14 cellular contexts compared by ENCODE assay signal in the genomic region with DNA sequence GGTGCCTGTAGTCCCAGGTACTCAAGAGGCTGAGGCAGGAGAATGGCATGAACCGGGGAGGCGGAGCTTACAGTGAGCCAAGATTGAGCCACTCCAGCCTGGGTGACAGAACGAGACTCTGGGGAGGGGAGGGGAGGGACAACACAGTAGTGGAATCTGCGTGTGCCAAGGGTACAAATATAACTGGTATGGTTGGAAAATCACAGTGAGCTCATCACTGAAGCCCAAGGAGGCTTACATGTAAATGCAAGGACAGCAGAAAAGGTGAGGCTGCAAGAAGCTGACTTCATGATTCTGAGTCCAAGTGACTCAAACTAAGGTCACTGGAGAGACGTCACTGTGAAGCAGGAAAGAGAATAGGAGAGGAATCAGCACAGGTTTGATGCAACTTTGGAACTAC. TPM values are rescaled to one million over a fixed set of nuclear protein-coding genes. Genes with fewer than 3 reads are reported as not detected.
DNase-seq lines count a peak whose midpoint lies in the region; ATAC-seq, FAIRE-seq and TF ChIP-seq lines count a peak whose summit lies in the region.
"Had no signal": no experiment of that assay in that cellular context is flagged by ENCODE, and none has a peak within 500 bp of the region (broad histone marks: within the 10 kb centered on the region; RNA-seq: fewer than 3 reads in every experiment).

No MANE protein-coding gene starts in this region.

- no peak overlapping the region for H3K27ac ChIP-seq in HEK293 (ENCODE audit: extremely low read depth, low read depth, low read length)
- no peak overlapping the region for H3K27ac ChIP-seq in small intestine (ENCODE audit: low read depth in 1 of 2, low read length in 1 of 2)
- no peak overlapping the region for H3K27ac ChIP-seq in neural progenitor cell

- H3K4me3 ChIP-seq in HEK293 (ENCODE audit: low read depth, low read length) (no peak overlapping the region), fibroblast of the aortic adventitia (ENCODE audit: low read depth, low read length) (no peak overlapping the region), small intestine (ENCODE audit: low read depth in 1 of 2, low read length in 2 of 2) (no peak overlapping the region), neural progenitor cell (no peak overlapping the region)

- no peak overlapping the region for H3K4me2 ChIP-seq in neural progenitor cell

- peaks cover 58% of the 10 kb centered on the region for H4K20me1 ChIP-seq in neural progenitor cell (ENCODE audit: low read depth)

- H3K4me1 ChIP-seq in HEK293 (ENCODE audit: control insufficient read depth, insufficient read depth, low read length) (peaks cover 28% of the 10 kb centered on the region), small intestine (ENCODE audit: control insufficient read depth in 2 of 2, insufficient read depth in 1 of 2, low read depth in 1 of 2, low read length in 1 of 2) (peaks cover 2 to 5% of the 10 kb centered on the region in 2 donors), neural progenitor cell (peaks cover 19% of the 10 kb centered on the region)

- TF ChIP-seq CTCF in HEK293 (tag by site-specific recombination; IDR thresholded peaks at IDR 0.05) (no peak), fibroblast of the aortic adventitia (IDR thresholded peaks at IDR 0.05; ENCODE audit: insufficient read depth, low read length) (no peak), neural progenitor cell (IDR thresholded peaks at IDR 0.05) (no peak)

- no peaks in the 10 kb centered on the region; a peak in 1 of 3 replicates for H3K36me3 ChIP-seq in HEK293 (ENCODE audit: control insufficient read depth in 2 of 2, insufficient read depth in 1 of 2, low read length in 2 of 2)
- no peaks in the 10 kb centered on the region for H3K36me3 ChIP-seq in small intestine (ENCODE audit: control insufficient read depth in 2 of 2, insufficient read depth in 2 of 2, low read length in 2 of 2)
- no peaks in the 10 kb centered on the region for H3K36me3 ChIP-seq in neural progenitor cell

- H3F3A ChIP-seq in neural progenitor cell (ENCODE audit: low read depth): peaks cover 16% of the 10 kb centered on the region

- H3K4me1 Mint-ChIP-seq in neural progenitor cell: peaks cover 31% of the 10 kb centered on the region
- H3K4me1 Mint-ChIP-seq: IgD-negative memory B cell had no signal

- peaks cover 31% of the 10 kb centered on the region for H3K36me3 Mint-ChIP-seq in neural progenitor cell
- H3K36me3 Mint-ChIP-seq: IgD-negative memory B cell had no signal

- CTCF ChIA-PET in HEK293 (lab: Yijun Ruan, JAX): interaction anchor here (8.7 kb wide), 1 partner anchor 59 kb away, joined by 76 read pairs; no protein-coding TSS in a partner anchor

- H3K9me3 ChIP-seq in HEK293 (ENCODE audit: control insufficient read depth, insufficient read depth, low read depth, low read length) (no peaks in the 10 kb centered on the region), small intestine (ENCODE audit: control insufficient read depth, low read depth) (no peaks in the 10 kb centered on the region), neural progenitor cell (ENCODE audit: low read depth) (no peaks in the 10 kb centered on the region)

- peak; percentile 45 for DNase-seq in T1000 (lab: John Stamatoyannopoulos, UW)
- peak; percentile 56 for DNase-seq in fibroblast of the aortic adventitia (ENCODE audit: low read depth)
- DNase-seq in small intestine: peak; percentile 54
- DNase-seq in OCI-M1 (lab: John Stamatoyannopoulos, UW): no peak
- DNase-seq in neural progenitor cell (ENCODE audit: low spot score): no peak
- no peak for DNase-seq in activated naive CD4-positive, alpha-beta T cell treated with Interleukin-2 at 50 U/mL for 16 hours
- DNase-seq: activated CD4-positive, alpha-beta T cell treated with anti-CD3 and anti-CD28 coated beads, Interleukin-2, amount 50 U/mL, for 1 hour; activated gamma-delta T cell treated with Interleukin-2 at 50 U/mL for 16 hours; DMS153; nephron progenitor cell had no signal

- FAIRE-seq in small intestine (lab: Jason Lieb, UNC): no peak

- peaks cover 11% of the 10 kb centered on the region for H3K9me3 Mint-ChIP-seq in neural progenitor cell
- H3K9me3 Mint-ChIP-seq: stimulated activated naive CD8-positive, alpha-beta T cell treated with anti-CD3 and anti-CD28 coated beads, Interleukin-15, Interleukin-2, amounts not matched to agents 100 ng/mL and 50 ng/mL, for 24 hours had no signal

- no peak overlapping the region for H3K4me3 Mint-ChIP-seq in neural progenitor cell
- H3K4me3 Mint-ChIP-seq: IgD-negative memory B cell; nephron progenitor cell; stimulated activated naive CD8-positive, alpha-beta T cell treated with anti-CD3 and anti-CD28 coated beads, Interleukin-15, Interleukin-2, amounts not matched to agents 100 ng/mL and 50 ng/mL, for 24 hours had no signal

- H3K9ac ChIP-seq in neural progenitor cell: no peak overlapping the region

- POLR2A ChIA-PET in HEK293 (lab: Yijun Ruan, JAX): interaction anchor here (2.0 kb wide), 1 partner anchor 9 kb away, joined by 10 read pairs; the partner anchor contains the start of genes SEPTIN10 and SOWAHC

- H3K27me3 Mint-ChIP-seq in neural progenitor cell (ENCODE audit: insufficient read depth, low read depth): no peaks in the 10 kb centered on the region

- no peak overlapping the region for H3K27ac Mint-ChIP-seq in neural progenitor cell
- H3K27ac Mint-ChIP-seq: IgD-negative memory B cell; nephron progenitor cell; stimulated activated naive CD8-positive, alpha-beta T cell treated with anti-CD3 and anti-CD28 coated beads, Interleukin-15, Interleukin-2, amounts not matched to agents 100 ng/mL and 50 ng/mL, for 24 hours had no signal

- WGBS in small intestine, 3 donors: 61 to 76% (median 68%) methylated on average over 5 of the region's 5 CpGs

- H2AFZ ChIP-seq in neural progenitor cell (replicated peaks): no peak overlapping the region

- ATAC-seq in HG02759 (IDR thresholded peaks at IDR 0.05; ENCODE audit: unreplicated experiment): no peak

- H3K27me3 ChIP-seq in small intestine (ENCODE audit: control insufficient read depth in 2 of 2, insufficient read depth in 2 of 2, low read length in 2 of 2): no peaks in the 10 kb centered on the region
- H3K27me3 ChIP-seq in neural progenitor cell: no peaks in the 10 kb centered on the region

- H3K79me2 ChIP-seq in neural progenitor cell (ENCODE audit: low read depth): peaks cover 100% of the 10 kb centered on the region

TF ChIP-seq in HEK293, 187 proteins besides CTCF, POLR2A, EP300 and RAD21 (continues in another document):
- TF ChIP-seq ZNF629 (tag by site-specific recombination; IDR thresholded peaks at IDR 0.05) (peak; percentile 89), ZBTB48 (tag by site-specific recombination; IDR thresholded peaks at IDR 0.05) (no peak), ZNF792 (tag by site-specific recombination; IDR thresholded peaks at IDR 0.05) (no peak), ZBTB21 (tag by site-specific recombination; IDR thresholded peaks at IDR 0.05) (peak; percentile 37; the same call in 1 of the 2 replicates), ZNF585B (tag by site-specific recombination; IDR thresholded peaks at IDR 0.05) (peak; percentile 77), OSR2 (tag by site-specific recombination; IDR thresholded peaks at IDR 0.05) (0 out of 2 replicates have a peak, but pooled peaks have one; percentile 14), ZNF600 (tag by site-specific recombination; IDR thresholded peaks at IDR 0.05) (peak; percentile 97), ZNF169 (tag by site-specific recombination; IDR thresholded peaks at IDR 0.05) (no peak)
- TF ChIP-seq, protein P1, sequence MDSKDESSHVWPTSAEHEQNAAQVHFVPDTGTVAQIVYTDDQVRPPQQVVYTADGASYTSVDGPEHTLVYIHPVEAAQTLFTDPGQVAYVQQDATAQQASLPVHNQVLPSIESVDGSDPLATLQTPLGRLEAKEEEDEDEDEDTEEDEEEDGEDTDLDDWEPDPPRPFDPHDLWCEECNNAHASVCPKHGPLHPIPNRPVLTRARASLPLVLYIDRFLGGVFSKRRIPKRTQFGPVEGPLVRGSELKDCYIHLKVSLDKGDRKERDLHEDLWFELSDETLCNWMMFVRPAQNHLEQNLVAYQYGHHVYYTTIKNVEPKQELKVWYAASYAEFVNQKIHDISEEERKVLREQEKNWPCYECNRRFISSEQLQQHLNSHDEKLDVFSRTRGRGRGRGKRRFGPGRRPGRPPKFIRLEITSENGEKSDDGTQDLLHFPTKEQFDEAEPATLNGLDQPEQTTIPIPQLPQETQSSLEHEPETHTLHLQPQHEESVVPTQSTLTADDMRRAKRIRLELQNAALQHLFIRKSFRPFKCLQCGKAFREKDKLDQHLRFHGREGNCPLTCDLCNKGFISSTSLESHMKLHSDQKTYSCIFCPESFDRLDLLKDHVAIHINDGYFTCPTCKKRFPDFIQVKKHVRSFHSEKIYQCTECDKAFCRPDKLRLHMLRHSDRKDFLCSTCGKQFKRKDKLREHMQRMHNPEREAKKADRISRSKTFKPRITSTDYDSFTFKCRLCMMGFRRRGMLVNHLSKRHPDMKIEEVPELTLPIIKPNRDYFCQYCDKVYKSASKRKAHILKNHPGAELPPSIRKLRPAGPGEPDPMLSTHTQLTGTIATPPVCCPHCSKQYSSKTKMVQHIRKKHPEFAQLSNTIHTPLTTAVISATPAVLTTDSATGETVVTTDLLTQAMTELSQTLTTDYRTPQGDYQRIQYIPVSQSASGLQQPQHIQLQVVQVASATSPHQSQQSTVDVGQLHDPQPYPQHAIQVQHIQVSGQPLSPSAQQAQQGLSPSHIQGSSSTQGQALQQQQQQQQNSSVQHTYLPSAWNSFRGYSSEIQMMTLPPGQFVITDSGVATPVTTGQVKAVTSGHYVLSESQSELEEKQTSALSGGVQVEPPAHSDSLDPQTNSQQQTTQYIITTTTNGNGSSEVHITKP (tag by site-specific recombination; IDR thresholded peaks at IDR 0.05): peak; percentile 81

RNA-seq across cellular contexts. Expression of gene SEPTIN10, which starts 9.2 kb away (rescaled TPM):
- total RNA-seq in fibroblast of the aortic adventitia (ENCODE audit: low replicate concordance): 137 and 145 TPM in 2 replicates
- 10 to 100 TPM; 24.0 to 29.4 (median 28.2) TPM for polyA plus RNA-seq in small intestine
- total RNA-seq in neural progenitor cell (ENCODE audit: low replicate concordance): 96.9 and 160 TPM in 2 replicates

RNA-seq across cellular contexts. Expression of gene SOWAHC, which starts 9.6 kb away (rescaled TPM):
- 9.3 and 14.6 TPM in 2 replicates for total RNA-seq in fibroblast of the aortic adventitia (ENCODE audit: low replicate concordance)
- 1 to 10 TPM; 5.9 to 7.2 (median 6.9) TPM for polyA plus RNA-seq in small intestine
- 5.7 and 7.2 TPM in 2 replicates for total RNA-seq in neural progenitor cell (ENCODE audit: low replicate concordance)
- polyA plus RNA-seq: IgD-negative memory B cell had no signal

Comparison
In these comparisons a context has a peak if more than half of its experiments do, and no peak if none do; other contexts are left out.
1. DNase-seq: peak in T1000 (single experiment), fibroblast of the aortic adventitia (single experiment) and small intestine (single experiment); none in OCI-M1 (single experiment), neural progenitor cell (single experiment) and activated naive CD4-positive, alpha-beta T cell treated with Interleukin-2 at 50 U/mL for 16 hours (single experiment).